2 cellular contexts compared by ENCODE assay signal in genomic region chr16:86778108-86778745, GRCh38.
TF ChIP-seq lines count a peak whose summit lies in the region.

No MANE protein-coding gene starts in this region.

TF ChIP-seq in IMR-90, 13 proteins besides CTCF, POLR2A, EP300 and RAD21:
- no peak for TF ChIP-seq MXI1 (IDR thresholded peaks at IDR 0.05; ENCODE audit: borderline replicate concordance, low read depth, low read length)

TF ChIP-seq in GM12878, 131 proteins besides CTCF, POLR2A, EP300 and RAD21:
- no peak for TF ChIP-seq MEF2A (IDR thresholded peaks at IDR 0.05; ENCODE audit: insufficient read depth, low read depth, low read length)
- TF ChIP-seq SMAD1 (IDR thresholded peaks at IDR 0.05; ENCODE audit: low read depth, partially characterized antibody), result no peak
- TF ChIP-seq, protein P1, sequence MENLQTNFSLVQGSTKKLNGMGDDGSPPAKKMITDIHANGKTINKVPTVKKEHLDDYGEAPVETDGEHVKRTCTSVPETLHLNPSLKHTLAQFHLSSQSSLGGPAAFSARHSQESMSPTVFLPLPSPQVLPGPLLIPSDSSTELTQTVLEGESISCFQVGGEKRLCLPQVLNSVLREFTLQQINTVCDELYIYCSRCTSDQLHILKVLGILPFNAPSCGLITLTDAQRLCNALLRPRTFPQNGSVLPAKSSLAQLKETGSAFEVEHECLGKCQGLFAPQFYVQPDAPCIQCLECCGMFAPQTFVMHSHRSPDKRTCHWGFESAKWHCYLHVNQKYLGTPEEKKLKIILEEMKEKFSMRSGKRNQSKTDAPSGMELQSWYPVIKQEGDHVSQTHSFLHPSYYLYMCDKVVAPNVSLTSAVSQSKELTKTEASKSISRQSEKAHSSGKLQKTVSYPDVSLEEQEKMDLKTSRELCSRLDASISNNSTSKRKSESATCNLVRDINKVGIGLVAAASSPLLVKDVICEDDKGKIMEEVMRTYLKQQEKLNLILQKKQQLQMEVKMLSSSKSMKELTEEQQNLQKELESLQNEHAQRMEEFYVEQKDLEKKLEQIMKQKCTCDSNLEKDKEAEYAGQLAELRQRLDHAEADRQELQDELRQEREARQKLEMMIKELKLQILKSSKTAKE (IDR thresholded peaks at IDR 0.05; ENCODE audit: low read depth, poor library complexity, severe bottlenecking), result no peak
- TF ChIP-seq ZNF274 (IDR thresholded peaks at IDR 0.05; ENCODE audit: insufficient read depth, insufficient read length), result no peak
- no peak for TF ChIP-seq RELA (IDR thresholded peaks at IDR 0.05; ENCODE audit: borderline replicate concordance, partially characterized antibody)
- TF ChIP-seq CBFB (IDR thresholded peaks at IDR 0.05; ENCODE audit: low read depth), result no peak
- no peak for TF ChIP-seq PAX5 (IDR thresholded peaks at IDR 0.05; ENCODE audit: borderline replicate concordance, low read depth, low read length)
